ENCODE assay signal across 10 cellular contexts in the genomic region with DNA sequence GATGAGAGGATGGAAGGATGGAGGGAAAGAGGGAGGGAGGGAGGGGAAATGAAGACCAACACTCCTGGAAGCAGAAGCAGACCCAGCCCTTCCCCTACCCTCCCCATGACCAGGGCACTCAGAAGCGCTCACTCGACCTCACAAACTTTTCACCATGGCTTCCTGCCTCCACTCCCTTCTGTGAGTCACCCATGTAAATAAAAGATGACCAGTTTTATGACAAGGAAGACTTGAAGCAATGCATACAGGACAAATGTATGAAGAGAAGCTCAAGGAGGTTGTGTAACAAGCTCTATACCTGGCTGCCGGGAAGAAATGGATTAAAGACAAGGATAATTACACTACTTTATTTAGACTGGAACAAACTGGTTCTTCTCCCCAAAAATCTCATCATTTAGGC.
DNase-seq lines count a peak whose midpoint lies in the region; ATAC-seq and TF ChIP-seq lines count a peak whose summit lies in the region.
"Had no signal": no experiment of that assay in that cellular context is flagged by ENCODE, and none has a peak within 500 bp of the region (broad histone marks: within the 10 kb centered on the region; RNA-seq: fewer than 3 reads in every experiment).

No MANE protein-coding gene starts in this region.

- WGBS in lung, 2 donors: 58 to 80% methylated on average over 3 of the region's 3 CpGs
- whole genome bisulfite sequencing in aorta, 2 donors: 70 to 79% methylated on average over 3 of the region's 3 CpGs

- DNase-seq in MG63: peak; percentile 25
- DNase-seq in cardiac fibroblast (ENCODE audit: low read depth in 2 of 2): peak; percentile 29 to 76
- DNase-seq in lung (ENCODE audit: low spot score): peak; percentile 34
- DNase-seq in NCI-H1417 treated with DMSO at 0.1 percent for 48 hours (lab: John Stamatoyannopoulos, UW): no peak
- no peak for DNase-seq in aorta
- DNase-seq in activated effector memory CD4-positive, alpha-beta T cell treated with anti-CD3 and anti-CD28 coated beads, Interleukin-2, amount 50 U/mL, for 16 hours: no peak
- DNase-seq: occipital lobe, substantia nigra had no signal

- ATAC-seq in lung (ENCODE audit: insufficient read depth, low FRiP score): peak; percentile 53
- no peak for ATAC-seq in aorta (ENCODE audit: low FRiP score)
- no peak for ATAC-seq in GM21360 (IDR thresholded peaks at IDR 0.05; ENCODE audit: unreplicated experiment)

- H3K9me3 ChIP-seq in MG63: peaks cover under 1% of the 10 kb centered on the region
- H3K9me3 ChIP-seq in lung (ENCODE audit: control insufficient read depth in 2 of 2, insufficient read depth in 1 of 2, low read length in 1 of 2): no peaks in the 10 kb centered on the region
- no peaks in the 10 kb centered on the region for H3K9me3 ChIP-seq in aorta (ENCODE audit: control insufficient read depth, low read length)

- no peak overlapping the region for H3K4me3 ChIP-seq in MG63
- H3K4me3 ChIP-seq in cardiac fibroblast (replicated peaks in 1 of 2; ENCODE audit: low read depth in 2 of 2, low read length in 2 of 2): no peak overlapping the region
- no peak overlapping the region for H3K4me3 ChIP-seq in lung
- no peak overlapping the region for H3K4me3 ChIP-seq in aorta (ENCODE audit: low read length in 2 of 2)

- peak overlapping the region; percentile 54 for H3K27ac ChIP-seq in C4-2B
- H3K27ac ChIP-seq in lung (ENCODE audit: low read depth in 1 of 2, low read length in 1 of 2): no peak overlapping the region
- H3K27ac ChIP-seq in aorta (ENCODE audit: low read depth in 1 of 2, low read length in 2 of 2): no peak overlapping the region

- H3K27me3 ChIP-seq in MG63: no peaks in the 10 kb centered on the region
- no peaks in the 10 kb centered on the region for H3K27me3 ChIP-seq in lung (ENCODE audit: control insufficient read depth, insufficient read depth)
- H3K27me3 ChIP-seq in aorta (ENCODE audit: control insufficient read depth in 1 of 2, insufficient read depth in 2 of 2, low read length in 1 of 2): no peaks in the 10 kb centered on the region

- TF ChIP-seq CTCF in C4-2B (conservative IDR thresholded peaks at IDR 0.05): no peak
- TF ChIP-seq CTCF in cardiac fibroblast (IDR thresholded peaks at IDR 0.05; ENCODE audit: low read depth, low read length): no peak
- no peak for TF ChIP-seq CTCF in lung (IDR thresholded peaks at IDR 0.05; ENCODE audit: control extremely low read depth, extremely low read depth)

- H3K4me1 ChIP-seq in lung (ENCODE audit: control insufficient read depth in 2 of 2, insufficient read depth in 2 of 2, low read length in 2 of 2): peaks cover 0 to 3% of the 10 kb centered on the region in 2 donors
- H3K4me1 ChIP-seq in aorta (ENCODE audit: control insufficient read depth in 1 of 2, insufficient read depth in 2 of 2, low read length in 2 of 2): no peaks in the 10 kb centered on the region

- H3K36me3 ChIP-seq in MG63: peaks cover 29% of the 10 kb centered on the region
- H3K36me3 ChIP-seq in lung (ENCODE audit: control insufficient read depth in 2 of 2, insufficient read depth in 2 of 2, low read length in 2 of 2): peaks cover 31 to 35% of the 10 kb centered on the region in 2 donors
- H3K36me3 ChIP-seq in aorta (ENCODE audit: control insufficient read depth in 1 of 2, insufficient read depth in 2 of 2, low read length in 1 of 2): peaks cover 0 to 5% of the 10 kb centered on the region in 2 donors

- intact Hi-C loops in aorta (cut with DNase I): no loop called here

Comparison
In these comparisons a context has a peak if more than half of its experiments do, and no peak if none do; other contexts are left out.
1. DNase-seq: peak in MG63 (single experiment), cardiac fibroblast (2 of 2) and lung (single experiment); none in NCI-H1417 treated with DMSO at 0.1 percent for 48 hours (single experiment), aorta (0 of 2) and activated effector memory CD4-positive, alpha-beta T cell treated with anti-CD3 and anti-CD28 coated beads, Interleukin-2, amount 50 U/mL, for 16 hours (single experiment).